In genomic region chr21:46456750-46457149, GRCh38 we compare ENCODE assay signal across 11 cellular contexts. TPM values are rescaled to one million over a fixed set of nuclear protein-coding genes. Genes with fewer than 3 reads are reported as not detected.
A peak's percentile ranks its signal among the peaks of the same experiment; 100 is the strongest.
DNase-seq lines count a peak whose midpoint lies in the region; ATAC-seq and TF ChIP-seq lines count a peak whose summit lies in the region.
"Had no signal": no experiment of that assay in that cellular context is flagged by ENCODE, and none has a peak within 500 bp of the region (broad histone marks: within the 10 kb centered on the region; RNA-seq: fewer than 3 reads in every experiment).

No MANE protein-coding gene starts in this region.

- H3K27ac ChIP-seq in OCI-LY1 (ENCODE audit: low read depth, low read length, poor library complexity, severe bottlenecking) (no peak overlapping the region), dorsolateral prefrontal cortex (peak overlapping the region in 50 of 59 donors; percentile 13 to 97 (median 92))

- peaks cover 20% of the 10 kb centered on the region; the same call in 1 of the 2 replicates for H3K79me2 ChIP-seq in OCI-LY1 (ENCODE audit: insufficient read depth, low read length)

- H2AFZ ChIP-seq in OCI-LY1 (ENCODE audit: low read length): no peak overlapping the region

- no peaks in the 10 kb centered on the region for H3K27me3 Mint-ChIP-seq in activated CD8-positive, alpha-beta memory T cell treated with anti-CD3 and anti-CD28 coated beads, Interleukin-2, amount 10 ng/mL, durations not matched to agents 7 days and 5 days
- H3K27me3 Mint-ChIP-seq in progenitor cell of endocrine pancreas: no peaks in the 10 kb centered on the region

- H3F3A ChIP-seq in OCI-LY1 (ENCODE audit: insufficient read depth, low read length): no peaks in the 10 kb centered on the region

- H3K27ac Mint-ChIP-seq in activated CD8-positive, alpha-beta memory T cell treated with anti-CD3 and anti-CD28 coated beads, Interleukin-2, amount 10 ng/mL, durations not matched to agents 7 days and 5 days: no peak overlapping the region
- no peak overlapping the region for H3K27ac Mint-ChIP-seq in progenitor cell of endocrine pancreas

- H3K9me3 ChIP-seq in OCI-LY1 (ENCODE audit: low read length): no peaks in the 10 kb centered on the region
- H3K9me3 ChIP-seq: vagina had no signal

- no peak for DNase-seq in activated CD8-positive, alpha-beta memory T cell treated with anti-CD3 and anti-CD28 coated beads, Interleukin-2, amount 10 ng/mL, durations not matched to agents 7 days and 5 days
- no peak for DNase-seq in activated CD8-positive, alpha-beta memory T cell treated with anti-CD3 and anti-CD28 coated beads, Interleukin-2, amount 50 U/mL, for 48 hours
- no peak for DNase-seq in dorsolateral prefrontal cortex
- DNase-seq in progenitor cell of endocrine pancreas (ENCODE audit: low spot score, unreplicated experiment): no peak
- DNase-seq in cerebellar nuclear complex (lab: John Stamatoyannopoulos, UW): no peak
- DNase-seq: activated CD4-positive, alpha-beta T cell treated with anti-CD3 and anti-CD28 coated beads for 1 hour; NCI-H2171 treated with DMSO at 0.1 percent for 48 hours had no signal

- peaks cover 20% of the 10 kb centered on the region for H3K36me3 ChIP-seq in OCI-LY1 (ENCODE audit: insufficient read depth, low read length)
- H3K36me3 ChIP-seq: vagina had no signal

- TF ChIP-seq CTCF in OCI-LY1 (IDR thresholded peaks at IDR 0.05; ENCODE audit: low read length) (no peak), dorsolateral prefrontal cortex (IDR thresholded peaks at IDR 0.05 in 54 of 56, conservative IDR thresholded peaks at IDR 0.05 in 2 of 56; ENCODE audit: low read depth in 1 of 56, partially characterized antibody in 56 of 56) (no peak), progenitor cell of endocrine pancreas (IDR thresholded peaks at IDR 0.05; ENCODE audit: unreplicated experiment) (no peak)

- peak overlapping the region; percentile 87 for H3K4me3 Mint-ChIP-seq in activated CD8-positive, alpha-beta memory T cell treated with anti-CD3 and anti-CD28 coated beads, Interleukin-2, amount 10 ng/mL, durations not matched to agents 7 days and 5 days
- peak overlapping the region; percentile 12 for H3K4me3 Mint-ChIP-seq in progenitor cell of endocrine pancreas (ENCODE audit: low read depth)

- peaks cover 25% of the 10 kb centered on the region for H3K4me1 ChIP-seq in OCI-LY1 (ENCODE audit: insufficient read depth, low read length, severe bottlenecking)

- no peaks in the 10 kb centered on the region for H3K9me3 Mint-ChIP-seq in activated CD8-positive, alpha-beta memory T cell treated with anti-CD3 and anti-CD28 coated beads, Interleukin-2, amount 10 ng/mL, durations not matched to agents 7 days and 5 days (ENCODE audit: low read depth)
- H3K9me3 Mint-ChIP-seq in progenitor cell of endocrine pancreas (ENCODE audit: low read depth): no peaks in the 10 kb centered on the region

- intact Hi-C loops in dorsolateral prefrontal cortex (cut with DNase I): loop anchor here in 1 of 2 donors (10.0 kb wide), 2 partner anchors 232 to 312 kb away; partner anchors contain the start of gene LSS

- H4K20me1 ChIP-seq in OCI-LY1 (ENCODE audit: insufficient read depth, low read length): no peaks in the 10 kb centered on the region

- no peak for ATAC-seq in activated CD8-positive, alpha-beta memory T cell treated with anti-CD3 and anti-CD28 coated beads, Interleukin-2, amount 10 ng/mL, durations not matched to agents 7 days and 5 days
- ATAC-seq in GM21528 (IDR thresholded peaks at IDR 0.05; ENCODE audit: low FRiP score, unreplicated experiment) (no peak), HG03571 (IDR thresholded peaks at IDR 0.05; ENCODE audit: unreplicated experiment) (no peak)

- H3K27me3 ChIP-seq in OCI-LY1 (ENCODE audit: insufficient read depth, low read length) (no peaks in the 10 kb centered on the region), dorsolateral prefrontal cortex (no peaks in the 10 kb centered on the region)
- H3K27me3 ChIP-seq: vagina had no signal

- no peak overlapping the region for H3K9ac ChIP-seq in OCI-LY1 (ENCODE audit: low read length)

- peak overlapping the region; percentile 99; the same call in 1 of the 2 replicates for H3K4me2 ChIP-seq in OCI-LY1 (ENCODE audit: low read length)

- no peak overlapping the region for H3K4me3 ChIP-seq in OCI-LY1 (ENCODE audit: low read depth, low read length, poor library complexity, severe bottlenecking)
- peak overlapping the region in 14 of 59 donors; percentile 6 to 100 (median 92) for H3K4me3 ChIP-seq in dorsolateral prefrontal cortex

- H3K4me1 Mint-ChIP-seq in activated CD8-positive, alpha-beta memory T cell treated with anti-CD3 and anti-CD28 coated beads, Interleukin-2, amount 10 ng/mL, durations not matched to agents 7 days and 5 days: peaks cover 34% of the 10 kb centered on the region
- peaks cover 7% of the 10 kb centered on the region for H3K4me1 Mint-ChIP-seq in progenitor cell of endocrine pancreas (ENCODE audit: low read depth)

- CTCF ChIA-PET in activated CD8-positive, alpha-beta memory T cell treated with anti-CD3 and anti-CD28 coated beads, Interleukin-2, amount 10 ng/mL, durations not matched to agents 7 days and 5 days (lab: Charles Lee): interaction anchor here (0.6 to 3.3 kb wide), 3 partner anchors 44 to 178 kb away, joined by 4 to 9 read pairs (median 5); partner anchors contain the start of gene PRMT2

- peaks cover 31% of the 10 kb centered on the region for H3K36me3 Mint-ChIP-seq in activated CD8-positive, alpha-beta memory T cell treated with anti-CD3 and anti-CD28 coated beads, Interleukin-2, amount 10 ng/mL, durations not matched to agents 7 days and 5 days
- H3K36me3 Mint-ChIP-seq in progenitor cell of endocrine pancreas (ENCODE audit: insufficient read depth): no peaks in the 10 kb centered on the region

- no peaks in the 10 kb centered on the region for H3K9me2 ChIP-seq in OCI-LY1 (ENCODE audit: low read depth, low read length)

RNA-seq across cellular contexts. Expression of gene DIP2A, which starts 1.9 kb away (rescaled TPM):
- 10 to 100 TPM; 43.4 to 70.4 TPM for total RNA-seq in activated CD8-positive, alpha-beta memory T cell treated with anti-CD3 and anti-CD28 coated beads, Interleukin-2, amount 10 ng/mL, durations not matched to agents 7 days and 5 days
- total RNA-seq in dorsolateral prefrontal cortex (100 to 1,000 TPM in 1 of 120 experiments, 10 to 100 TPM in 119; 39.7 to 104 (median 66.4) TPM), progenitor cell of endocrine pancreas (70.2 and 70.7 TPM in 2 replicates)
